In the genomic region with DNA sequence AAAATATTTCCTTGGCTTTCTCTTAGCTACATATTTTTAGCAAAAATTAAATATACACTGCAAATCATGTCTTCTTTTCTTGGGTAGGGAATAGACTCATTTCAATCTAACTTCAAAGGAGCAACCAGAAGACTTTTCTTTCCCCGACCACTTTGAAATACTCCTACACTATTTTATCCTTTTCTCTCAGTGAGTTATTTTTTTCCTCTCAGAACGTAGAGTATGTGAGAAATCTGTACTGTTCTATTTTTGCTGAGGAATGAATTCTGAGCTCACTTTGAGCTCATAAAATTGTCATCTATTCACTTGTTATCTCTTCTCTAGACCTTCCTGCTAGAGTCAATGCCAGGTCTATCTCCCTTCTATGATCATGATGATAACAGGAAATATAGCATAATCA, we compare ENCODE assay signal across 20 cellular contexts.
"Had no signal": no experiment of that assay in that cellular context is flagged by ENCODE, and none has a peak within 500 bp of the region (broad histone marks: within the 10 kb centered on the region; RNA-seq: fewer than 3 reads in every experiment).

No MANE protein-coding gene starts in this region.

- ATAC-seq: left colon; left ventricle myocardium superior; naive thymus-derived CD8-positive, alpha-beta T cell had no signal

- H3K4me1 ChIP-seq: neural progenitor cell, right atrium auricular region, sigmoid colon, stomach had no signal

- H2AFZ ChIP-seq: hepatocyte, neural progenitor cell had no signal

- H3K4me3 ChIP-seq: coronary artery, hepatocyte, lung, neural progenitor cell, ovary, right atrium auricular region, sigmoid colon, skin epidermis, stomach had no signal

- H3K36me3 ChIP-seq: neural progenitor cell, ovary, right atrium auricular region, sigmoid colon, stomach had no signal

- H3K4me2 ChIP-seq: hepatocyte, neural progenitor cell had no signal

- H3K27me3 ChIP-seq: hepatocyte, neural progenitor cell, ovary, right atrium auricular region, sigmoid colon, stomach had no signal

- H3K9ac ChIP-seq: neural progenitor cell had no signal

- H3K79me2 ChIP-seq: hepatocyte had no signal

- DNase-seq: effector CD4-positive, alpha-beta T cell; foreskin melanocyte; head of caudate nucleus; left colon; left ventricle myocardium superior; mesenchymal stem cell; naive thymus-derived CD8-positive, alpha-beta T cell; nucleus accumbens; ovary; sigmoid colon; stimulated activated naive CD4-positive, alpha-beta T cell; stomach; substantia nigra; trophoblast cell had no signal

- H3K9me3 ChIP-seq: ovary, right atrium auricular region, sigmoid colon, stomach had no signal

- H3K27ac ChIP-seq: coronary artery, hepatocyte, neural progenitor cell, ovary, right atrium auricular region, sigmoid colon, skin epidermis, stomach had no signal
